8 cellular contexts compared by ENCODE assay signal in the genomic region with DNA sequence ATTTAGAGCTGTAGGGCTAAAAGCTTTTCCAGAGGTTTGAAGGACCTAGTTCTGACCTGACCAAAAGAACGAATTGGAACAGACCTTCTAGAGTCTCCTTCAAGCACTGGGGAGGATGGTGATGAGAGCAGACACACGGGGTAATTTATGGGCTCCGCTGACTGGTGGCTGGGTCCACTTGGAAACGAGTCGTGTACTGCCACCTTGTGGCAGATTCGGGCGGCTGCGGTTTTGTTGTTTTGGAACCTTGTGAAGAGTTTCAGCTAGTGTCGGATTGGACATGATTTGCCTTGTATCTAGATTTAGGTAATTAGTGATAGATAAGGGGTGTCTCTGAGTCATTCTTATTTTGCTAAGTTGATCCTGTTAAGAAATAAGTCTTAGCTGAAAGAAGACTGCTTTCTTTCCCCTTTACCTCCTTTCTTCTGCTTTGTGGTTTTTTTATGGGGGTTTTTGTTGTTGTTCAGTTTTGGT.
DNase-seq lines count a peak whose midpoint lies in the region; ATAC-seq, FAIRE-seq and TF ChIP-seq lines count a peak whose summit lies in the region.

No MANE protein-coding gene starts in this region.

- H3K27me3 ChIP-seq in BE2C (no peaks in the 10 kb centered on the region), HepG2 (ENCODE audit: control insufficient read depth in 1 of 2, insufficient read depth in 2 of 2, low read length in 2 of 2) (no peaks in the 10 kb centered on the region)

- peak; percentile 85 for TF ChIP-seq RAD21 in HepG2 (CRISPR knock-in tag; IDR thresholded peaks at IDR 0.05)

- TF ChIP-seq CTCF in BE2C (IDR thresholded peaks at IDR 0.05; ENCODE audit: low read depth, low read length) (peak; percentile 98), coronary artery (IDR thresholded peaks at IDR 0.05) (peak; percentile 73), HepG2 (CRISPR knock-in tag; IDR thresholded peaks at IDR 0.05) (peak; percentile 86)

- H3K9me3 ChIP-seq in BE2C (no peaks in the 10 kb centered on the region), HepG2 (ENCODE audit: low read length) (no peaks in the 10 kb centered on the region)

- DNase-seq in BE2C = peak; percentile 88
- DNase-seq in NCI-H69 (lab: John Stamatoyannopoulos, UW) = peak; percentile 89
- peak; percentile 77 for DNase-seq in activated CD4-positive, alpha-beta T cell treated with anti-CD3 and anti-CD28 coated beads, Interleukin-2, amount 50 U/mL, for 1 hour
- no peak for DNase-seq in coronary artery (ENCODE audit: low spot score)
- DNase-seq in HepG2 (ENCODE audit: low spot score) = peak; percentile 68
- DNase-seq in stimulated activated CD4-positive, alpha-beta T cell treated with anti-CD3 and anti-CD28 coated beads, TNF-alpha, amount 100 ng/mL, for 1 hour (ENCODE audit: low read depth in 3 of 3, low spot score in 1 of 3) = peak; percentile 39 to 60 (median 47)

- H3K79me2 ChIP-seq in HepG2 (ENCODE audit: insufficient read depth, low read length) = no peaks in the 10 kb centered on the region

- in situ Hi-C loops in HepG2 (cut with HindIII; ENCODE audit: extremely low pct_ligation_motif_present, low pct_unique_long_range_greater_than_20kb) = loop anchor here (10.0 kb wide), 1 partner anchor 153 kb away; no protein-coding TSS in a partner anchor

- H3K27ac ChIP-seq in coronary artery (no peak overlapping the region), HepG2 (ENCODE audit: extremely low read length, insufficient read depth, low read length) (no peak overlapping the region)

- POLR2A ChIA-PET in HepG2 (lab: Yijun Ruan, JAX) = no interaction called here

- no TSS peak for BruUV-seq in HepG2 (replicated peaks; lab: Mats Ljungman, UMichigan)

- no peak for FAIRE-seq in HepG2 (lab: Jason Lieb, UNC)

- H3K36me3 ChIP-seq in BE2C = peaks cover 11% of the 10 kb centered on the region
- peaks cover 6 to 29% of the 10 kb centered on the region in 2 experiments; a peak in 3 of 5 replicates for H3K36me3 ChIP-seq in HepG2 (replicated peaks in 1 of 2; ENCODE audit: control insufficient read depth in 1 of 2, insufficient read depth in 2 of 2, low read length in 2 of 2)

- TF ChIP-seq POLR2A in HepG2 (IDR thresholded peaks at IDR 0.05; ENCODE audit: insufficient read depth in 1 of 2, low read depth in 2 of 2, low read length in 2 of 2) = no peak

- WGBS in HepG2 (ENCODE audit: low lambda C conversion rate) = 13% methylated on average over 9 of the region's 9 CpGs

- H4K20me1 ChIP-seq in HepG2 (ENCODE audit: insufficient read depth, low read length) = no peaks in the 10 kb centered on the region

- no peak overlapping the region for H3K9ac ChIP-seq in HepG2 (ENCODE audit: insufficient read depth, low read depth, low read length)

- intact Hi-C loops in HepG2 (cut with micrococcal nuclease; ENCODE audit: unreplicated experiment) = loop anchor here (1.0 to 10.0 kb wide), 3 partner anchors 93 to 418 kb away; no protein-coding TSS in a partner anchor

- H3K4me2 ChIP-seq in HepG2 (ENCODE audit: low read depth, low read length) = no peak overlapping the region

- CTCF ChIA-PET in HepG2 (lab: Yijun Ruan, JAX; ENCODE audit: low intra/inter-chr PET ratio, low total read pairs) = interaction anchor here (1.1 to 1.8 kb wide), 2 partner anchors 155 to 418 kb away, joined by 3 to 11 read pairs; no protein-coding TSS in a partner anchor

- ATAC-seq in HG02623 (IDR thresholded peaks at IDR 0.05; ENCODE audit: unreplicated experiment) (peak; percentile 50), HepG2 (peak; percentile 77), GM18873 (IDR thresholded peaks at IDR 0.05; ENCODE audit: low FRiP score, unreplicated experiment) (no peak)

- H3K4me1 ChIP-seq in BE2C (peaks cover 10% of the 10 kb centered on the region), HepG2 (ENCODE audit: insufficient read depth, low read length) (peaks cover 35% of the 10 kb centered on the region)

- TF ChIP-seq EP300 in HepG2 (IDR thresholded peaks at IDR 0.05; ENCODE audit: low read depth in 2 of 2, low read length in 2 of 2) (no peak), HepG2 (CRISPR knock-in tag; IDR thresholded peaks at IDR 0.05; ENCODE audit: borderline replicate concordance) (no peak)

- H3K4me3 ChIP-seq in BE2C (ENCODE audit: low read depth, low read length) = no peak overlapping the region
- no peak overlapping the region for H3K4me3 ChIP-seq in coronary artery
- H3K4me3 ChIP-seq in HepG2 (replicated peaks in 1 of 3; ENCODE audit: insufficient read depth in 1 of 3, low read depth in 2 of 3, low read length in 3 of 3) = no peak overlapping the region

- no peak overlapping the region for H2AFZ ChIP-seq in HepG2 (ENCODE audit: low read length)

TF ChIP-seq in HepG2, 621 proteins besides CTCF, POLR2A, EP300 and RAD21:
- peak; percentile 48 for TF ChIP-seq XRCC5 (optimal IDR thresholded peaks at IDR 0.05; ENCODE audit: low read length)
- TF ChIP-seq ZNF263 (CRISPR knock-in tag; IDR thresholded peaks at IDR 0.05) = peak; percentile 70
- TF ChIP-seq STAG1 (CRISPR knock-in tag; IDR thresholded peaks at IDR 0.05) = peak; percentile 85
- TF ChIP-seq, protein P1, sequence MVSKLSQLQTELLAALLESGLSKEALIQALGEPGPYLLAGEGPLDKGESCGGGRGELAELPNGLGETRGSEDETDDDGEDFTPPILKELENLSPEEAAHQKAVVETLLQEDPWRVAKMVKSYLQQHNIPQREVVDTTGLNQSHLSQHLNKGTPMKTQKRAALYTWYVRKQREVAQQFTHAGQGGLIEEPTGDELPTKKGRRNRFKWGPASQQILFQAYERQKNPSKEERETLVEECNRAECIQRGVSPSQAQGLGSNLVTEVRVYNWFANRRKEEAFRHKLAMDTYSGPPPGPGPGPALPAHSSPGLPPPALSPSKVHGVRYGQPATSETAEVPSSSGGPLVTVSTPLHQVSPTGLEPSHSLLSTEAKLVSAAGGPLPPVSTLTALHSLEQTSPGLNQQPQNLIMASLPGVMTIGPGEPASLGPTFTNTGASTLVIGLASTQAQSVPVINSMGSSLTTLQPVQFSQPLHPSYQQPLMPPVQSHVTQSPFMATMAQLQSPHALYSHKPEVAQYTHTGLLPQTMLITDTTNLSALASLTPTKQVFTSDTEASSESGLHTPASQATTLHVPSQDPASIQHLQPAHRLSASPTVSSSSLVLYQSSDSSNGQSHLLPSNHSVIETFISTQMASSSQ (IDR thresholded peaks at IDR 0.05; ENCODE audit: low read depth) = no peak
- TF ChIP-seq, protein P1 (CRISPR knock-in tag; IDR thresholded peaks at IDR 0.05; ENCODE audit: borderline replicate concordance) = no peak
- TF ChIP-seq HOXA5 (CRISPR knock-in tag; IDR thresholded peaks at IDR 0.05) = 0 out of 2 replicates have a peak, but pooled peaks have one; percentile 30
- TF ChIP-seq, protein P2, sequence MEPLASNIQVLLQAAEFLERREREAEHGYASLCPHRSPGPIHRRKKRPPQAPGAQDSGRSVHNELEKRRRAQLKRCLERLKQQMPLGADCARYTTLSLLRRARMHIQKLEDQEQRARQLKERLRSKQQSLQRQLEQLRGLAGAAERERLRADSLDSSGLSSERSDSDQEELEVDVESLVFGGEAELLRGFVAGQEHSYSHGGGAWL (CRISPR knock-in tag; IDR thresholded peaks at IDR 0.05) = no peak
- TF ChIP-seq SMC3 (IDR thresholded peaks at IDR 0.05; ENCODE audit: low read length) = peak; percentile 86
- TF ChIP-seq ELF1 (CRISPR knock-in tag; IDR thresholded peaks at IDR 0.05) = 0 out of 2 replicates have a peak, but pooled peaks have one; percentile 15
- peak; percentile 20; the same call in 1 of the 2 replicates for TF ChIP-seq KDM2A (CRISPR knock-in tag; IDR thresholded peaks at IDR 0.05; ENCODE audit: borderline replicate concordance, low read depth)
- TF ChIP-seq ZNF615 (CRISPR knock-in tag; IDR thresholded peaks at IDR 0.05; ENCODE audit: borderline replicate concordance) = no peak
